Comparison of ENCODE assay signal across 16 cellular contexts in the genomic region with DNA sequence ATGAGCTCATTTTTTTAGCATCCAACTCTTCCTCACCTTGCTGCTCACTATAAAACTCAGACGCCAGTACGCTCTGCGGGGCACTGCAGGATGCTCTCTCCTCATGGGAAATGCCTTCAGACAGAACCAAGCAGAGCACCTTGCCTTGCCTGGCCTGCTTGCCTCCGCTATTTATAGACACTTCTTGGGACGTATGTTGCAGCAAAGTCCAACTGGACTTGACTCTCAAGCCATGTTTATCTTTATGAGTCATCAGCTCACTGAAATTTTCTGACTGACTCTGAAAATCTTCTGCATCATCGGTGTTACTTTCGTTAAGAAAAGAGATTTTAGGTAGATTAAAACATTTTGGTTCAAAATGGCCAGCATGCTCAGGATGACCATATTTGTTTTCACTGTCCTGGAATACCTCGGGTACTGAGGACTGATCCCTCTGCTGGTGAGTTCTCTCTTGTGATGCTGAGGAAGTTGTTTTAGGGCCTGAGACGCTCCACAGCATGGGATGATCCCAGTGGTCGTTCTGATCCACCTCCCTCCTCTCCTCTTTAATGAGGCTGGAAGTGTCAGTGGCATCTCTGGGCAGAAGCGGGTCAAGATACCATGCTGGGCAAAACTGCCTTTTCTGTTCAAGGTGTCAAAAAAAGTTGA.
DNase-seq lines count a peak whose midpoint lies in the region; ATAC-seq and TF ChIP-seq lines count a peak whose summit lies in the region.
"Had no signal": no experiment of that assay in that cellular context is flagged by ENCODE, and none has a peak within 500 bp of the region (broad histone marks: within the 10 kb centered on the region; RNA-seq: fewer than 3 reads in every experiment).

No MANE protein-coding gene starts in this region.

- DNase-seq in AG04449 (ENCODE audit: low read depth, low spot score) (peak; percentile 36), LNCaP clone FGC (ENCODE audit: low read depth) (peak; percentile 6), epithelial cell of esophagus (ENCODE audit: low read depth) (peak; percentile 5), mesenchymal stem cell (peak; percentile 68), GOT3 (lab: John Stamatoyannopoulos, UW) (no peak), islet precursor cell (no peak)
- DNase-seq: ACHN; activated B cell treated with CpG ODN at 0.5 μM for 24 hours; activated CD8-positive, alpha-beta memory T cell treated with anti-CD3 and anti-CD28 coated beads, Interleukin-2, amount 50 U/mL, for 4 hours; activated naive CD8-positive, alpha-beta T cell treated with anti-CD3 and anti-CD28 coated beads for 36 hours; DMS 273 treated with DMSO at 0.1 percent for 48 hours; hippocampal formation; occipital lobe; upper lobe of right lung had no signal

- H3K4me1 ChIP-seq in mesenchymal stem cell (ENCODE audit: control insufficient read depth, insufficient read depth, low read depth, low read length) = peaks cover 8% of the 10 kb centered on the region
- H3K4me1 ChIP-seq: upper lobe of right lung had no signal

- no peaks in the 10 kb centered on the region for H3K27me3 ChIP-seq in mesenchymal stem cell (ENCODE audit: control insufficient read depth in 1 of 2, insufficient read depth in 1 of 2, low read length in 2 of 2)
- H3K27me3 ChIP-seq: upper lobe of right lung had no signal

- TF ChIP-seq CTCF in AG04449 (IDR thresholded peaks at IDR 0.05; ENCODE audit: insufficient read depth, low read length, missing control alignments) (no peak), LNCaP clone FGC (IDR thresholded peaks at IDR 0.05; ENCODE audit: control insufficient read depth, extremely low read depth, insufficient read depth) (peak; percentile 14; the same call in 1 of the 2 replicates), epithelial cell of esophagus (IDR thresholded peaks at IDR 0.05; ENCODE audit: insufficient read depth, low read depth, low read length, missing control alignments) (no peak)

- no peak overlapping the region for H2BK5ac ChIP-seq in mesenchymal stem cell (ENCODE audit: low read depth, low read length, poor library complexity, severe bottlenecking)

- POLR2A ChIA-PET in AG04449 (lab: Yijun Ruan, JAX) = no interaction called here

- H3K14ac ChIP-seq in mesenchymal stem cell (ENCODE audit: low read length in 2 of 2) = no peak overlapping the region

- no peak overlapping the region for H2BK12ac ChIP-seq in mesenchymal stem cell (ENCODE audit: low read length in 2 of 2)

- H2BK120ac ChIP-seq in mesenchymal stem cell (ENCODE audit: low read depth, low read length) = no peak overlapping the region

- ATAC-seq in GM19351 (IDR thresholded peaks at IDR 0.05; ENCODE audit: unreplicated experiment) (no peak), HG02588 (IDR thresholded peaks at IDR 0.05; ENCODE audit: unreplicated experiment) (no peak)
- ATAC-seq: upper lobe of right lung had no signal

- H3K4me3 ChIP-seq in AG04449 (ENCODE audit: low read depth, low read length) (no peak overlapping the region), LNCaP clone FGC (ENCODE audit: low read depth, low read length) (no peak overlapping the region), epithelial cell of esophagus (ENCODE audit: low read length) (no peak overlapping the region), mesenchymal stem cell (ENCODE audit: insufficient read depth in 1 of 2, low read depth in 1 of 2, low read length in 2 of 2) (no peak overlapping the region)
- H3K4me3 ChIP-seq: upper lobe of right lung had no signal

- no peak overlapping the region for H2AK5ac ChIP-seq in mesenchymal stem cell (ENCODE audit: low read length, severe bottlenecking)

- no peak overlapping the region for H3K27ac ChIP-seq in mesenchymal stem cell (ENCODE audit: low read length, poor library complexity, severe bottlenecking)
- H3K27ac ChIP-seq: upper lobe of right lung had no signal

- H4K8ac ChIP-seq in mesenchymal stem cell (ENCODE audit: low read length) = peak overlapping the region; percentile 51

- H2AFZ ChIP-seq in mesenchymal stem cell (ENCODE audit: low read depth, low read length) = no peak overlapping the region

- H3K36me3 ChIP-seq in mesenchymal stem cell (ENCODE audit: control insufficient read depth in 1 of 2, insufficient read depth in 2 of 2, low read depth in 1 of 2, low read length in 2 of 2) = peaks cover 0 to 45% of the 10 kb centered on the region in 2 experiments

- WGBS in mesenchymal stem cell = 84% methylated on average over 10 of the region's 11 CpGs

- no peak overlapping the region for H3K18ac ChIP-seq in mesenchymal stem cell (ENCODE audit: low read depth in 1 of 2, low read length in 2 of 2)

- no peak overlapping the region for H3K4me2 ChIP-seq in mesenchymal stem cell (ENCODE audit: low read length, poor library complexity, severe bottlenecking)

- H3K4ac ChIP-seq in mesenchymal stem cell (ENCODE audit: low read depth in 1 of 2, low read length in 2 of 2) = no peak overlapping the region

- no peak overlapping the region for H2BK15ac ChIP-seq in mesenchymal stem cell (ENCODE audit: low read depth, poor library complexity, severe bottlenecking)

- no peak overlapping the region for H4K91ac ChIP-seq in mesenchymal stem cell (ENCODE audit: low read length)

- no peaks in the 10 kb centered on the region for H3K79me1 ChIP-seq in mesenchymal stem cell (replicated peaks; ENCODE audit: low read length, poor library complexity, severe bottlenecking)

- no peak overlapping the region for H3K9ac ChIP-seq in mesenchymal stem cell (ENCODE audit: low read length)

- H3K23ac ChIP-seq in mesenchymal stem cell (ENCODE audit: low read length in 2 of 2) = no peak overlapping the region

- CTCF ChIA-PET in AG04449 (lab: Yijun Ruan, JAX) = no interaction called here

- H3K9me3 ChIP-seq in mesenchymal stem cell (ENCODE audit: control insufficient read depth, low read length) = no peaks in the 10 kb centered on the region
- H3K9me3 ChIP-seq: upper lobe of right lung had no signal

Comparison
In these comparisons a context has a peak if more than half of its experiments do, and no peak if none do; other contexts are left out.
1. DNase-seq: peak in AG04449 (single experiment), LNCaP clone FGC (single experiment), epithelial cell of esophagus (single experiment) and mesenchymal stem cell (single experiment); none in GOT3 (single experiment) and islet precursor cell (single experiment).